19 cellular contexts compared by ENCODE assay signal in the genomic region with DNA sequence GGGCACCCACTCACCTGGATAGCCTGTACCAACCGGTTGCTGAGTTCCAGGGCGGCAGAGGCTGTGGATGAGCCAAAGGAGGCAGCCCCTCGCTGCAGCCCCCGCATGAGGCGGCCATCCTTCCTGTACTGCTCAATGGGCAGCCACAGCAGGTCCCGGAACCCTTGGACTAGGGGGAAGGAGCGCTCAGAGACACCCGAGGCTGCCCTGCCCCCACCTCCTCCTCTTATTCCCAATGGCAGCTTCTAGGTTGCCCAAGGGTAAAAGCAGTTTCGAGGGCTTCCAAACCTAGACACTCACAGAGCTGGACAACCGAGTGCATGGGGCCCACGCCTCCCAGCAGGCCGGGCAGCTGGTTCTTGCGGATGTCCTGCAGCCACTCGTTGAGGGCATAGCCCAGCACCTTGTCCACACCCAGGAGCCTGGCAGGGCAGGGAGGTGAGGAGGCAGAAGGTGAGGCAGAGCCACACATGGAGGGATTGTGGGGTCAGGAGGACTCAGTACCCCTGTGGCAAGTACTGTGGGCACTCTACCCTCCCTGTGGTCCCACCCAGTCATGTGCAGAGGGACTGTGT. TPM values are rescaled to one million over a fixed set of nuclear protein-coding genes. Genes with fewer than 3 reads are reported as not detected.
DNase-seq lines count a peak whose midpoint lies in the region; ATAC-seq lines count a peak whose summit lies in the region.
"Had no signal": no experiment of that assay in that cellular context is flagged by ENCODE, and none has a peak within 500 bp of the region (broad histone marks: within the 10 kb centered on the region; RNA-seq: fewer than 3 reads in every experiment).

No MANE protein-coding gene starts in this region.

- H2BK15ac ChIP-seq in neuronal stem cell (ENCODE audit: low read length): no peak overlapping the region

- no peaks in the 10 kb centered on the region for H3K9me3 Mint-ChIP-seq in central memory CD8-positive, alpha-beta T cell
- H3K9me3 Mint-ChIP-seq in activated T-cell treated with anti-CD3 and anti-CD28 coated beads, Interleukin-2, amount 50 U/mL, for 4 hours: no peaks in the 10 kb centered on the region
- H3K9me3 Mint-ChIP-seq: GM23338, H9 had no signal

- no CpG with 5 or more reads among the region's 14 CpGs for WGBS in neuronal stem cell (ENCODE audit: extremely low coverage in 2 of 2, insufficient read length in 2 of 2, insufficient replicate concordance in 1 of 2), 2 donors

- no peak overlapping the region for H2BK120ac ChIP-seq in neuronal stem cell (ENCODE audit: low read depth, low read length)

- peaks cover 17% of the 10 kb centered on the region for H3K4me1 Mint-ChIP-seq in central memory CD8-positive, alpha-beta T cell
- peaks cover 15% of the 10 kb centered on the region for H3K4me1 Mint-ChIP-seq in activated T-cell treated with anti-CD3 and anti-CD28 coated beads, Interleukin-2, amount 50 U/mL, for 4 hours (ENCODE audit: low read depth)

- peaks cover 80% of the 10 kb centered on the region for H3K36me3 Mint-ChIP-seq in central memory CD8-positive, alpha-beta T cell (ENCODE audit: insufficient read depth)
- peaks cover 11% of the 10 kb centered on the region for H3K36me3 Mint-ChIP-seq in activated T-cell treated with anti-CD3 and anti-CD28 coated beads, Interleukin-2, amount 50 U/mL, for 4 hours (ENCODE audit: insufficient read depth)

- no peak overlapping the region for H3K4ac ChIP-seq in neuronal stem cell (ENCODE audit: low read length)

- no peak overlapping the region for H3K14ac ChIP-seq in neuronal stem cell (ENCODE audit: low read length)

- peak overlapping the region; percentile 11 for H3K4me3 Mint-ChIP-seq in central memory CD8-positive, alpha-beta T cell
- no peak overlapping the region for H3K4me3 Mint-ChIP-seq in activated T-cell treated with anti-CD3 and anti-CD28 coated beads, Interleukin-2, amount 50 U/mL, for 4 hours
- H3K4me3 Mint-ChIP-seq: CD4-positive, CD25-positive, alpha-beta regulatory T cell; GM23338; H9 had no signal

- H3K27me3 Mint-ChIP-seq in central memory CD8-positive, alpha-beta T cell: no peaks in the 10 kb centered on the region
- no peaks in the 10 kb centered on the region for H3K27me3 Mint-ChIP-seq in activated T-cell treated with anti-CD3 and anti-CD28 coated beads, Interleukin-2, amount 50 U/mL, for 4 hours (ENCODE audit: low read depth)
- H3K27me3 Mint-ChIP-seq: CD4-positive, CD25-positive, alpha-beta regulatory T cell had no signal

- peaks cover 70% of the 10 kb centered on the region for H3K36me3 ChIP-seq in BLaER1
- H3K36me3 ChIP-seq in NT2/D1 (ENCODE audit: insufficient read depth, insufficient read length, low read length): peaks cover 63% of the 10 kb centered on the region
- peaks cover 12 to 14% of the 10 kb centered on the region in 2 donors for H3K36me3 ChIP-seq in neuronal stem cell (replicated peaks in 1 of 2; ENCODE audit: control insufficient read depth in 2 of 2, insufficient read depth in 2 of 2, low read length in 2 of 2)

- no peak overlapping the region for H2BK12ac ChIP-seq in neuronal stem cell (ENCODE audit: low read length)

- H3K27me3 ChIP-seq in BLaER1 (no peaks in the 10 kb centered on the region), NT2/D1 (ENCODE audit: insufficient read depth, insufficient read length) (no peaks in the 10 kb centered on the region), neuronal stem cell (ENCODE audit: control insufficient read depth in 3 of 3, insufficient read depth in 3 of 3, low read depth in 1 of 3, low read length in 3 of 3) (no peaks in the 10 kb centered on the region)
- H3K27me3 ChIP-seq: BLaER1 treated with 17β-estradiol and CSF1 and Interleukin-3, amounts not matched to agents 10 nM and 100 nM had no signal

- no peak for DNase-seq in NT2/D1 (ENCODE audit: low read depth, low spot score)
- DNase-seq in central memory CD8-positive, alpha-beta T cell (ENCODE audit: low spot score in 2 of 2): no peak
- DNase-seq in neuronal stem cell (ENCODE audit: low spot score): no peak
- DNase-seq in globus pallidus (ENCODE audit: low spot score): no peak
- DNase-seq in cerebellar cortex (ENCODE audit: low spot score): no peak
- no peak for DNase-seq in activated T-cell treated with anti-CD3 and anti-CD28 coated beads, Interleukin-2, amount 50 U/mL, for 4 hours
- DNase-seq: 8988T; AML-193; Calu3; CD4-positive, CD25-positive, alpha-beta regulatory T cell; DMS 273 treated with DMSO at 0.1 percent for 48 hours; H9 had no signal

- H4K8ac ChIP-seq in neuronal stem cell (ENCODE audit: low read depth, low read length): no peak overlapping the region

- no peak overlapping the region for H3K18ac ChIP-seq in neuronal stem cell (ENCODE audit: low read length)

- peak overlapping the region; percentile 20 for H3K23ac ChIP-seq in neuronal stem cell (ENCODE audit: low read depth, low read length, poor library complexity)

- no peak overlapping the region for H2AFZ ChIP-seq in neuronal stem cell (ENCODE audit: low read length)
- H2AFZ ChIP-seq: GM23338 had no signal

- H2AK5ac ChIP-seq in neuronal stem cell (ENCODE audit: low read depth, low read length): no peak overlapping the region

- H3K9me3 ChIP-seq in BLaER1 (no peaks in the 10 kb centered on the region), NT2/D1 (ENCODE audit: insufficient read depth, low read length) (no peaks in the 10 kb centered on the region), neuronal stem cell (replicated peaks in 1 of 2; ENCODE audit: control insufficient read depth in 2 of 2, insufficient read depth in 1 of 2, low read depth in 1 of 2, low read length in 2 of 2) (no peaks in the 10 kb centered on the region)
- H3K9me3 ChIP-seq: BLaER1 treated with 17β-estradiol and CSF1 and Interleukin-3, amounts not matched to agents 10 nM and 100 nM had no signal

- no peaks in the 10 kb centered on the region for H4K20me1 ChIP-seq in BLaER1

- ATAC-seq in central memory CD8-positive, alpha-beta T cell (replicated peaks; ENCODE audit: extremely low read depth, poor library complexity, severe bottlenecking): no peak
- no peak for ATAC-seq in activated T-cell treated with anti-CD3 and anti-CD28 coated beads, Interleukin-2, amount 50 U/mL, for 4 hours
- ATAC-seq: GM12878, GM23338, HepG2 had no signal

- H3K4me2 ChIP-seq in BLaER1: peak overlapping the region; percentile 36; the same call in 1 of the 2 replicates
- no peak overlapping the region for H3K4me2 ChIP-seq in neuronal stem cell (ENCODE audit: insufficient read depth, low read length, poor library complexity, severe bottlenecking)
- H3K4me2 ChIP-seq: GM23338 had no signal

- H3K9ac ChIP-seq in BLaER1 (0 out of 2 replicates have a peak overlapping the region, but pooled peaks have one; percentile 4), NT2/D1 (ENCODE audit: insufficient read length, low read depth) (peak overlapping the region; percentile 25), neuronal stem cell (ENCODE audit: low read depth, low read length, poor library complexity) (no peak overlapping the region)

- H3K27ac ChIP-seq in BLaER1 (peak overlapping the region; percentile 22; the same call in 1 of the 2 replicates), neuronal stem cell (replicated peaks; ENCODE audit: low read length) (no peak overlapping the region)

- peaks cover 53% of the 10 kb centered on the region for H3K4me1 ChIP-seq in BLaER1
- peaks cover 12% of the 10 kb centered on the region for H3K4me1 ChIP-seq in NT2/D1 (ENCODE audit: insufficient read depth, insufficient read length)
- H3K4me1 ChIP-seq in neuronal stem cell (ENCODE audit: control insufficient read depth in 2 of 2, insufficient read depth in 1 of 2, low read depth in 1 of 2, low read length in 2 of 2): peaks cover 0 to 2% of the 10 kb centered on the region in 2 donors

- H3K4me3 ChIP-seq in BLaER1 (no peak overlapping the region), NT2/D1 (ENCODE audit: insufficient read length, low read depth) (no peak overlapping the region), neuronal stem cell (ENCODE audit: low read length in 2 of 2) (no peak overlapping the region)
- H3K4me3 ChIP-seq: BLaER1 treated with 17β-estradiol and CSF1 and Interleukin-3, amounts not matched to agents 10 nM and 100 nM; GM12878; GM23338 had no signal

- H4K91ac ChIP-seq in neuronal stem cell (ENCODE audit: low read depth, low read length, poor library complexity): no peak overlapping the region

- H2BK5ac ChIP-seq in neuronal stem cell (ENCODE audit: low read length): no peak overlapping the region

- peaks cover 1% of the 10 kb centered on the region for H3K79me1 ChIP-seq in neuronal stem cell (ENCODE audit: low read depth, low read length)

- H3K27ac Mint-ChIP-seq in central memory CD8-positive, alpha-beta T cell (ENCODE audit: low read depth): peak overlapping the region; percentile 80
- H3K27ac Mint-ChIP-seq: GM23338 had no signal

RNA-seq across cellular contexts. Expression of gene EHD1, which starts 18.1 kb away (rescaled TPM):
- 24.4 TPM for polyA plus RNA-seq in neuronal stem cell (2013, experiment 1 of 2)
- polyA plus RNA-seq in neuronal stem cell (2013, experiment 2 of 2): 23.3 TPM
- total RNA-seq in activated T-cell treated with anti-CD3 and anti-CD28 coated beads, Interleukin-2, amount 50 U/mL, for 4 hours: 100 to 1,000 TPM in 2 of 3 donors, 10 to 100 TPM in 1; 86.3 to 121 (median 108) TPM

RNA-seq across cellular contexts. Expression of gene ATG2A, which starts 20.5 kb away (rescaled TPM):
- polyA plus RNA-seq in neuronal stem cell (2013, experiment 1 of 2): 5.3 TPM
- polyA plus RNA-seq in neuronal stem cell (2013, experiment 2 of 2): 5.5 TPM
- 10 to 100 TPM; 20.6 to 24.1 (median 21.7) TPM for total RNA-seq in activated T-cell treated with anti-CD3 and anti-CD28 coated beads, Interleukin-2, amount 50 U/mL, for 4 hours

RNA-seq across cellular contexts. Expression of gene PPP2R5B, which starts 28.0 kb away (rescaled TPM):
- polyA plus RNA-seq in neuronal stem cell (2013, experiment 1 of 2): 5.7 TPM
- 6.1 TPM for polyA plus RNA-seq in neuronal stem cell (2013, experiment 2 of 2)
- 1 to 10 TPM; 6.9 to 8.2 (median 7.9) TPM for total RNA-seq in activated T-cell treated with anti-CD3 and anti-CD28 coated beads, Interleukin-2, amount 50 U/mL, for 4 hours

RNA-seq across cellular contexts. Expression of gene GPHA2, which starts 39.2 kb away (rescaled TPM):
- polyA plus RNA-seq in neuronal stem cell (2013, experiment 1 of 2): 0.84 TPM
- 0.89 TPM for polyA plus RNA-seq in neuronal stem cell (2013, experiment 2 of 2)
- total RNA-seq in activated T-cell treated with anti-CD3 and anti-CD28 coated beads, Interleukin-2, amount 50 U/mL, for 4 hours: not detected
- total RNA-seq: Calu3; CD4-positive, CD25-positive, alpha-beta regulatory T cell; Daoy; GM12878; HT1080 had no signal
- polyA plus RNA-seq: CD4-positive, CD25-positive, alpha-beta regulatory T cell; GM12878 had no signal

RNA-seq across cellular contexts. Expression of gene CDC42BPG, which starts 52.1 kb away (rescaled TPM):
- polyA plus RNA-seq in neuronal stem cell (2013, experiment 1 of 2): 1.1 TPM
- 1.1 TPM for polyA plus RNA-seq in neuronal stem cell (2013, experiment 2 of 2)
- total RNA-seq in activated T-cell treated with anti-CD3 and anti-CD28 coated beads, Interleukin-2, amount 50 U/mL, for 4 hours: under 1 TPM; 0.13 to 0.33 (median 0.18) TPM
